In the genomic region with DNA sequence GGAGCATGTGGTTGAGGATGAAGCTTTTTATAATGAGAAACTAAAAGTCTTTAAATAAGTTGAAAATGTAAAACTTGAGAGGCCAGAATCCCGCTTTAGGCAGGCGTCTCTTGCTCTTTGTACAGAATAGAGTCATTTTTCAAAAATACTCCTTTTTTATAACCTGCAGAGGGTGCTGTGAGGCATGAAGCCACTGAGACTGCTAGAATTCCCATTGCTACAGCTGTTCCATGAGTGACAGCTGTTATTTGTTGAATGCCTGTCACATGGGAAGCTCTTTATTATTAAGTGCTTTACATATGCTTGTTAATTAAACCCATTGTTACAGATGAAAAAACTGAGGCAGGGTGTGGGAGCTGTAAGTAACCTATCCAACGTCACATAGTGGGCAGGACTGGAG, we compare ENCODE assay signal across 14 cellular contexts. TPM values are rescaled to one million over a fixed set of nuclear protein-coding genes. Genes with fewer than 3 reads are reported as not detected.
A peak's percentile ranks its signal among the peaks of the same experiment; 100 is the strongest.
DNase-seq lines count a peak whose midpoint lies in the region; ATAC-seq and TF ChIP-seq lines count a peak whose summit lies in the region.
"Had no signal": no experiment of that assay in that cellular context is flagged by ENCODE, and none has a peak within 500 bp of the region (broad histone marks: within the 10 kb centered on the region; RNA-seq: fewer than 3 reads in every experiment).

No MANE protein-coding gene starts in this region.

- no peaks in the 10 kb centered on the region for H3K27me3 ChIP-seq in smooth muscle cell (ENCODE audit: low read depth)

- ATAC-seq in activated CD4-positive, alpha-beta T cell treated with anti-CD3 and anti-CD28 coated beads for 36 hours = no peak

- no peak overlapping the region for H3K4me3 ChIP-seq in smooth muscle cell

- CTCF ChIA-PET in activated CD4-positive, alpha-beta T cell treated with anti-CD3 and anti-CD28 coated beads for 36 hours (lab: Charles Lee) = no interaction called here

- H3K27ac ChIP-seq in smooth muscle cell (ENCODE audit: low read depth) = no peak overlapping the region

- no peaks in the 10 kb centered on the region for H3K9me3 ChIP-seq in smooth muscle cell (replicated peaks; ENCODE audit: low read depth)

- TF ChIP-seq CTCF in endothelial cell (IDR thresholded peaks at IDR 0.05; ENCODE audit: unreplicated experiment) (peak; percentile 21), smooth muscle cell (IDR thresholded peaks at IDR 0.05; ENCODE audit: borderline replicate concordance, insufficient read depth, poor library complexity, severe bottlenecking) (peak; percentile 7)

- H3K4me1 ChIP-seq in smooth muscle cell (ENCODE audit: low read depth) = no peaks in the 10 kb centered on the region

- no peak overlapping the region for H2AFZ ChIP-seq in smooth muscle cell (ENCODE audit: low read depth)

- H3K36me3 ChIP-seq in smooth muscle cell (ENCODE audit: low read depth) = no peaks in the 10 kb centered on the region

- intact Hi-C loops in activated CD4-positive, alpha-beta T cell treated with anti-CD3 and anti-CD28 coated beads, Interleukin-2, amount 10 ng/mL, durations not matched to agents 24 days and 14 days (cut with micrococcal nuclease) = no loop called here
- intact Hi-C loops in activated CD4-positive, alpha-beta T cell treated with anti-CD3 and anti-CD28 coated beads for 36 hours (cut with DNase I, micrococcal nuclease) = no loop called here

- no peaks in the 10 kb centered on the region for H3K4me1 Mint-ChIP-seq in activated CD4-positive, alpha-beta T cell treated with anti-CD3 and anti-CD28 coated beads, Interleukin-2, amount 10 ng/mL, durations not matched to agents 24 days and 14 days
- no peaks in the 10 kb centered on the region for H3K4me1 Mint-ChIP-seq in activated CD4-positive, alpha-beta T cell treated with anti-CD3 and anti-CD28 coated beads for 36 hours
- H3K4me1 Mint-ChIP-seq in endothelial cell (ENCODE audit: unreplicated experiment) = peaks cover 6% of the 10 kb centered on the region
- H3K4me1 Mint-ChIP-seq: naive B cell had no signal

- POLR2A ChIA-PET in activated CD4-positive, alpha-beta T cell treated with anti-CD3 and anti-CD28 coated beads for 36 hours (lab: Charles Lee) = no interaction called here

- H3K27me3 Mint-ChIP-seq in activated CD4-positive, alpha-beta T cell treated with anti-CD3 and anti-CD28 coated beads, Interleukin-2, amount 10 ng/mL, durations not matched to agents 24 days and 14 days = peaks cover 4% of the 10 kb centered on the region
- peaks cover 11% of the 10 kb centered on the region for H3K27me3 Mint-ChIP-seq in activated CD4-positive, alpha-beta T cell treated with anti-CD3 and anti-CD28 coated beads for 36 hours
- peaks cover 2% of the 10 kb centered on the region for H3K27me3 Mint-ChIP-seq in endothelial cell (ENCODE audit: unreplicated experiment)

- peaks cover 12% of the 10 kb centered on the region for H4K20me1 ChIP-seq in smooth muscle cell (ENCODE audit: low read depth)

- DNase-seq in activated CD4-positive, alpha-beta T cell treated with anti-CD3 and anti-CD28 coated beads, Interleukin-2, amount 10 ng/mL, durations not matched to agents 24 days and 14 days = peak; percentile 32
- no peak for DNase-seq in activated CD4-positive, alpha-beta T cell treated with anti-CD3 and anti-CD28 coated beads for 36 hours
- DNase-seq in NCI-H524 treated with DMSO at 0.1 percent for 48 hours (lab: John Stamatoyannopoulos, UW) (peak; percentile 10), endothelial cell (ENCODE audit: low spot score) (no peak), smooth muscle cell (lab: John Stamatoyannopoulos, UW; ENCODE audit: unreplicated experiment) (no peak), HuH-7.5 (ENCODE audit: low spot score) (no peak), SIG-M5 treated with dmso at 0.1 percent for 504 hours (lab: John Stamatoyannopoulos, UW; ENCODE audit: unreplicated experiment) (no peak)
- no peak for DNase-seq in stimulated activated CD4-positive, alpha-beta T cell treated with anti-CD3 and anti-CD28 coated beads, Interleukin-4, amount 100 ng/mL, for 24 hours
- DNase-seq: activated CD4-positive, alpha-beta T cell treated with anti-CD3 and anti-CD28 coated beads for 48 hours; erythroblast; naive B cell; NCI-H774; SW 1271 had no signal

- H3K27ac Mint-ChIP-seq in activated CD4-positive, alpha-beta T cell treated with anti-CD3 and anti-CD28 coated beads, Interleukin-2, amount 10 ng/mL, durations not matched to agents 24 days and 14 days = no peak overlapping the region
- H3K27ac Mint-ChIP-seq in activated CD4-positive, alpha-beta T cell treated with anti-CD3 and anti-CD28 coated beads for 36 hours = no peak overlapping the region
- H3K27ac Mint-ChIP-seq in endothelial cell (ENCODE audit: unreplicated experiment) = no peak overlapping the region
- H3K27ac Mint-ChIP-seq: activated T-helper 1 cell treated with anti-CD3 and anti-CD28 coated beads, Interleukin-12 subunit alpha, Interleukin-12 subunit beta, Interleukin-2, Interleukin-4 antibody, amounts not matched to agents 30 ng/mL and 10 ng/mL and 1 ng/mL, durations not matched to agents 14 hours and 24 hours and 36 hours; naive B cell had no signal

- no peaks in the 10 kb centered on the region for H3K9me3 Mint-ChIP-seq in activated CD4-positive, alpha-beta T cell treated with anti-CD3 and anti-CD28 coated beads, Interleukin-2, amount 10 ng/mL, durations not matched to agents 24 days and 14 days
- H3K9me3 Mint-ChIP-seq in activated CD4-positive, alpha-beta T cell treated with anti-CD3 and anti-CD28 coated beads for 36 hours (ENCODE audit: low read depth) = peaks cover 11% of the 10 kb centered on the region
- no peaks in the 10 kb centered on the region for H3K9me3 Mint-ChIP-seq in endothelial cell (ENCODE audit: unreplicated experiment)
- H3K9me3 Mint-ChIP-seq: activated T-helper 1 cell treated with anti-CD3 and anti-CD28 coated beads, Interleukin-12 subunit alpha, Interleukin-12 subunit beta, Interleukin-2, Interleukin-4 antibody, amounts not matched to agents 30 ng/mL and 10 ng/mL and 1 ng/mL, durations not matched to agents 14 hours and 24 hours and 36 hours had no signal

- no peaks in the 10 kb centered on the region for H3F3A ChIP-seq in smooth muscle cell (ENCODE audit: low read depth)

- no peak overlapping the region for H3K4me3 Mint-ChIP-seq in activated CD4-positive, alpha-beta T cell treated with anti-CD3 and anti-CD28 coated beads, Interleukin-2, amount 10 ng/mL, durations not matched to agents 24 days and 14 days
- no peak overlapping the region for H3K4me3 Mint-ChIP-seq in activated CD4-positive, alpha-beta T cell treated with anti-CD3 and anti-CD28 coated beads for 36 hours
- H3K4me3 Mint-ChIP-seq in endothelial cell (ENCODE audit: unreplicated experiment) = no peak overlapping the region
- H3K4me3 Mint-ChIP-seq: activated T-helper 1 cell treated with anti-CD3 and anti-CD28 coated beads, Interleukin-12 subunit alpha, Interleukin-12 subunit beta, Interleukin-2, Interleukin-4 antibody, amounts not matched to agents 30 ng/mL and 10 ng/mL and 1 ng/mL, durations not matched to agents 14 hours and 24 hours and 36 hours; naive B cell had no signal

- no peak overlapping the region for H3K4me2 ChIP-seq in smooth muscle cell

- peaks cover 24% of the 10 kb centered on the region for H3K79me2 ChIP-seq in smooth muscle cell (ENCODE audit: low read depth)

- no peaks in the 10 kb centered on the region for H3K36me3 Mint-ChIP-seq in activated CD4-positive, alpha-beta T cell treated with anti-CD3 and anti-CD28 coated beads, Interleukin-2, amount 10 ng/mL, durations not matched to agents 24 days and 14 days (ENCODE audit: low read depth)
- H3K36me3 Mint-ChIP-seq in activated CD4-positive, alpha-beta T cell treated with anti-CD3 and anti-CD28 coated beads for 36 hours (ENCODE audit: low read depth) = peaks cover 2% of the 10 kb centered on the region
- H3K36me3 Mint-ChIP-seq in endothelial cell (ENCODE audit: low read depth, unreplicated experiment) = no peaks in the 10 kb centered on the region

- WGBS in smooth muscle cell (ENCODE audit: low lambda C conversion rate) = 86% methylated on average over 3 of the region's 3 CpGs

- no peak overlapping the region for H3K9ac ChIP-seq in smooth muscle cell (ENCODE audit: low read depth)

RNA-seq across cellular contexts. Expression of gene MINAR1, which starts 18.5 kb away (rescaled TPM):
- total RNA-seq in activated CD4-positive, alpha-beta T cell treated with anti-CD3 and anti-CD28 coated beads, Interleukin-2, amount 10 ng/mL, durations not matched to agents 24 days and 14 days = 0.64 and 0.65 TPM in 2 replicates
- total RNA-seq in activated CD4-positive, alpha-beta T cell treated with anti-CD3 and anti-CD28 coated beads for 36 hours = under 1 TPM; 0.39 to 0.51 TPM
- total RNA-seq in endothelial cell (ENCODE audit: unreplicated experiment) (5.3 TPM), smooth muscle cell (21.3 and 26.7 TPM in 2 replicates)
- polyA plus RNA-seq in smooth muscle cell = 0.98 and 4.9 TPM in 2 replicates

Comparison
In these comparisons a context has a peak if more than half of its experiments do, and no peak if none do; other contexts are left out.
1. DNase-seq: peak in activated CD4-positive, alpha-beta T cell treated with anti-CD3 and anti-CD28 coated beads, Interleukin-2, amount 10 ng/mL, durations not matched to agents 24 days and 14 days (single experiment) and NCI-H524 treated with DMSO at 0.1 percent for 48 hours (single experiment); none in activated CD4-positive, alpha-beta T cell treated with anti-CD3 and anti-CD28 coated beads for 36 hours (single experiment), endothelial cell (single experiment), smooth muscle cell (single experiment), HuH-7.5 (single experiment), SIG-M5 treated with dmso at 0.1 percent for 504 hours (single experiment) and stimulated activated CD4-positive, alpha-beta T cell treated with anti-CD3 and anti-CD28 coated beads, Interleukin-4, amount 100 ng/mL, for 24 hours (single experiment).